10 cellular contexts compared by ENCODE assay signal in the genomic region with DNA sequence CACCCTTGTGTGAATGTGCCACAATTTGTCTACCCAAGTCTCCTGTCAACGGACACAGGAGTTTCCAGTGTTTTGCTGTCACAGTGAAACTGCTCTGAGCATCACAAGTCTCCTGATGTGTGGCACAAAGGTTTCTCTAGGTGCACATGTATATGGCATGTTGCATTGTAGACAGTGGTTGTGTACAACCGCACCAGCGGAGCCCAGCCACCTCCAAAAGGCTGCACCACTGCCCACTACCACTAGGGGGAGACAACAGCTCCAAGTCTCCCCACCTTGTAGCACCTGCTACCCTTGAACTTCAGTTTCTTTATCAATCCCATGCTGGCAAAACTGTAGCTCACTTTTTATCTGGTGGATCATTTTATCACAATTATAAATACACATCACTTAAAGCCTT.
DNase-seq lines count a peak whose midpoint lies in the region; TF ChIP-seq lines count a peak whose summit lies in the region.
"Had no signal": no experiment of that assay in that cellular context is flagged by ENCODE, and none has a peak within 500 bp of the region (broad histone marks: within the 10 kb centered on the region; RNA-seq: fewer than 3 reads in every experiment).

No MANE protein-coding gene starts in this region.

- in situ Hi-C loops in astrocyte of the cerebellum (cut with HindIII; ENCODE audit: low sequenced_read_pairs) = no loop called here
- in situ Hi-C loops in GM13976 (cut with MboI; ENCODE audit: low sequenced_read_pairs, unreplicated experiment) = no loop called here

- H2BK15ac ChIP-seq in mesenchymal stem cell (ENCODE audit: low read depth, poor library complexity, severe bottlenecking) = no peak overlapping the region

- WGBS in mesenchymal stem cell = 92% methylated on average over 3 of the region's 3 CpGs

- no peak overlapping the region for H2AFZ ChIP-seq in mesenchymal stem cell (ENCODE audit: low read depth, low read length)

- H3K9me3 ChIP-seq in mesenchymal stem cell (ENCODE audit: control insufficient read depth, low read length) = peaks cover 20% of the 10 kb centered on the region

- H3K4me3 Mint-ChIP-seq in progenitor cell of endocrine pancreas (ENCODE audit: low read depth) = no peak overlapping the region
- H3K4me3 Mint-ChIP-seq: activated naive CD8-positive, alpha-beta T cell treated with anti-CD3 and anti-CD28 coated beads, Interleukin-2, amount 10 ng/mL, durations not matched to agents 7 days and 5 days; memory B cell had no signal

- H4K8ac ChIP-seq in mesenchymal stem cell (ENCODE audit: low read length) = no peak overlapping the region

- no peak overlapping the region for H2AK5ac ChIP-seq in mesenchymal stem cell (ENCODE audit: low read length, severe bottlenecking)

- no peaks in the 10 kb centered on the region for H3K36me3 ChIP-seq in mesenchymal stem cell (ENCODE audit: control insufficient read depth in 1 of 2, insufficient read depth in 2 of 2, low read depth in 1 of 2, low read length in 2 of 2)

- no peaks in the 10 kb centered on the region for H3K4me1 Mint-ChIP-seq in progenitor cell of endocrine pancreas (ENCODE audit: low read depth)
- H3K4me1 Mint-ChIP-seq: activated naive CD8-positive, alpha-beta T cell treated with anti-CD3 and anti-CD28 coated beads, Interleukin-2, amount 10 ng/mL, durations not matched to agents 7 days and 5 days; memory B cell had no signal

- H3K27me3 Mint-ChIP-seq in progenitor cell of endocrine pancreas = peaks cover 11% of the 10 kb centered on the region
- H3K27me3 Mint-ChIP-seq: activated naive CD8-positive, alpha-beta T cell treated with anti-CD3 and anti-CD28 coated beads, Interleukin-2, amount 10 ng/mL, durations not matched to agents 7 days and 5 days had no signal

- peaks cover 2% of the 10 kb centered on the region for H3K4me1 ChIP-seq in mesenchymal stem cell (ENCODE audit: control insufficient read depth, insufficient read depth, low read depth, low read length)

- H3K27me3 ChIP-seq in mesenchymal stem cell (ENCODE audit: control insufficient read depth in 1 of 2, insufficient read depth in 1 of 2, low read length in 2 of 2) = peaks cover 0 to 14% of the 10 kb centered on the region in 2 experiments

- H4K91ac ChIP-seq in mesenchymal stem cell (ENCODE audit: low read length) = no peak overlapping the region

- no peak overlapping the region for H3K4ac ChIP-seq in mesenchymal stem cell (ENCODE audit: low read depth in 1 of 2, low read length in 2 of 2)

- H3K79me1 ChIP-seq in mesenchymal stem cell (replicated peaks; ENCODE audit: low read length, poor library complexity, severe bottlenecking) = no peaks in the 10 kb centered on the region

- H3K18ac ChIP-seq in mesenchymal stem cell (ENCODE audit: low read depth in 1 of 2, low read length in 2 of 2) = no peak overlapping the region

- no peak overlapping the region for H3K9ac ChIP-seq in mesenchymal stem cell (ENCODE audit: low read length)

- no peak overlapping the region for H2BK12ac ChIP-seq in mesenchymal stem cell (ENCODE audit: low read length in 2 of 2)

- H3K4me3 ChIP-seq in astrocyte of the cerebellum (ENCODE audit: low read depth, low read length) (no peak overlapping the region), mesenchymal stem cell (ENCODE audit: insufficient read depth in 1 of 2, low read depth in 1 of 2, low read length in 2 of 2) (no peak overlapping the region)

- H2BK120ac ChIP-seq in mesenchymal stem cell (ENCODE audit: low read depth, low read length) = no peak overlapping the region

- no peak overlapping the region for H3K27ac ChIP-seq in mesenchymal stem cell (ENCODE audit: low read length, poor library complexity, severe bottlenecking)

- peak; percentile 36 to 57 for DNase-seq in activated CD4-positive, alpha-beta T cell treated with anti-CD3 and anti-CD28 coated beads, Interleukin-2, amount 50 U/mL, for 48 hours
- DNase-seq in activated CD4-positive, alpha-beta T cell treated with anti-CD3 and anti-CD28 coated beads for 4 hours = no peak
- DNase-seq in HuH-7 (ENCODE audit: low spot score) = peak; percentile 90
- DNase-seq in astrocyte of the cerebellum (ENCODE audit: low read depth) = no peak
- DNase-seq in progenitor cell of endocrine pancreas (ENCODE audit: low spot score, unreplicated experiment) = no peak
- no peak for DNase-seq in mesenchymal stem cell
- DNase-seq in GM13976 (ENCODE audit: low spot score) = no peak
- no peak for DNase-seq in DMS153 (lab: John Stamatoyannopoulos, UW)
- DNase-seq: activated naive CD8-positive, alpha-beta T cell treated with anti-CD3 and anti-CD28 coated beads, Interleukin-2, amount 10 ng/mL, durations not matched to agents 7 days and 5 days had no signal

- no peak overlapping the region for H3K27ac Mint-ChIP-seq in progenitor cell of endocrine pancreas
- H3K27ac Mint-ChIP-seq: activated naive CD8-positive, alpha-beta T cell treated with anti-CD3 and anti-CD28 coated beads, Interleukin-2, amount 10 ng/mL, durations not matched to agents 7 days and 5 days; memory B cell had no signal

- no peak overlapping the region for H3K4me2 ChIP-seq in mesenchymal stem cell (ENCODE audit: low read length, poor library complexity, severe bottlenecking)

- H3K36me3 Mint-ChIP-seq in progenitor cell of endocrine pancreas (ENCODE audit: insufficient read depth) = no peaks in the 10 kb centered on the region
- H3K36me3 Mint-ChIP-seq: activated naive CD8-positive, alpha-beta T cell treated with anti-CD3 and anti-CD28 coated beads, Interleukin-2, amount 10 ng/mL, durations not matched to agents 7 days and 5 days; memory B cell had no signal

- H2BK5ac ChIP-seq in mesenchymal stem cell (ENCODE audit: low read depth, low read length, poor library complexity, severe bottlenecking) = no peak overlapping the region

- H3K14ac ChIP-seq in mesenchymal stem cell (ENCODE audit: low read length in 2 of 2) = no peak overlapping the region

- TF ChIP-seq CTCF in astrocyte of the cerebellum (IDR thresholded peaks at IDR 0.05; ENCODE audit: low read depth, low read length, missing control alignments) = peak; percentile 55
- peak; percentile 33 for TF ChIP-seq CTCF in progenitor cell of endocrine pancreas (IDR thresholded peaks at IDR 0.05; ENCODE audit: unreplicated experiment)
- no peak for TF ChIP-seq CTCF in GM13976 (IDR thresholded peaks at IDR 0.05; ENCODE audit: borderline replicate concordance, control extremely low read depth, extremely low read depth, insufficient read depth, missing control alignments)

- no peak overlapping the region for H3K23ac ChIP-seq in mesenchymal stem cell (ENCODE audit: low read length in 2 of 2)

- peaks cover 7% of the 10 kb centered on the region for H3K9me3 Mint-ChIP-seq in progenitor cell of endocrine pancreas (ENCODE audit: low read depth)

Comparison
In these comparisons a context has a peak if more than half of its experiments do, and no peak if none do; other contexts are left out.
1. DNase-seq: peak in activated CD4-positive, alpha-beta T cell treated with anti-CD3 and anti-CD28 coated beads, Interleukin-2, amount 50 U/mL, for 48 hours (2 of 2) and HuH-7 (single experiment); none in activated CD4-positive, alpha-beta T cell treated with anti-CD3 and anti-CD28 coated beads for 4 hours (0 of 2), astrocyte of the cerebellum (single experiment), progenitor cell of endocrine pancreas (single experiment), mesenchymal stem cell (single experiment), GM13976 (single experiment) and DMS153 (single experiment).